In the genomic region with DNA sequence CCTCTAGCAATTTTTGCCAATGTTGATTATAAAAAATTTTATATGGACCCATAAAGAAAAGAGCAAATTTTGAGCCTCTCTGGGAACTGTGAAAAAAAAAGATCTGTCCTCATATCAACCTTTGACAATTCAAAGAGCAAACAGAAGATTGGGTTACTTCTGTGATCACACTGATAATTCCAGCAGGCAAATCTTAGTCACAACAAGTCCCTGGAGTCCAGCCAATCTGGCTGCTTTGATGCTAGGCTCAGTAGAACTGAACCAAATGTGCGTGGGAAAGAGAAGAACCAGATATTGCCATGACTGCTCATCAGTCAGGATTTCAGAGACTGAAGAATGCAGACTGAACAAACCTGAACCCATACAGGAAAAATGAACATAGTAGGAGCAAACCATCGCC, we compare ENCODE assay signal across 12 cellular contexts.
A peak's percentile ranks its signal among the peaks of the same experiment; 100 is the strongest.
DNase-seq lines count a peak whose midpoint lies in the region; ATAC-seq and TF ChIP-seq lines count a peak whose summit lies in the region.
"Had no signal": no experiment of that assay in that cellular context is flagged by ENCODE, and none has a peak within 500 bp of the region (broad histone marks: within the 10 kb centered on the region; RNA-seq: fewer than 3 reads in every experiment).

No MANE protein-coding gene starts in this region.

- no peak for TF ChIP-seq POLR2A in esophagus squamous epithelium (IDR thresholded peaks at IDR 0.05)

- no peaks in the 10 kb centered on the region for H3K36me3 ChIP-seq in esophagus squamous epithelium

- 29 to 43% methylated on average over 2 of the region's 2 CpGs for WGBS in esophagus squamous epithelium, 2 donors

- DNase-seq in DMS 273 (lab: John Stamatoyannopoulos, UW; ENCODE audit: unreplicated experiment) (peak; percentile 67), NCI-H226 (peak; percentile 4), epithelial cell of prostate (ENCODE audit: low read depth, low spot score) (peak; percentile 90), renal cortical epithelial cell (ENCODE audit: low read depth) (peak; percentile 79), esophagus squamous epithelium (lab: John Stamatoyannopoulos, UW) (no peak), NCI-H2081 (lab: John Stamatoyannopoulos, UW) (no peak)
- DNase-seq: activated naive CD4-positive, alpha-beta T cell; Calu3; midbrain; NCI-H526 treated with DMSO at 0.1 percent for 48 hours had no signal

- no peaks in the 10 kb centered on the region for H3K27me3 ChIP-seq in esophagus squamous epithelium

- no peaks in the 10 kb centered on the region for H3K9me3 ChIP-seq in esophagus squamous epithelium

- no peak for TF ChIP-seq CTCF in esophagus squamous epithelium (IDR thresholded peaks at IDR 0.05)

- ATAC-seq in HG02840 (IDR thresholded peaks at IDR 0.05; ENCODE audit: low FRiP score, unreplicated experiment) (no peak), GM21367 (IDR thresholded peaks at IDR 0.05; ENCODE audit: unreplicated experiment) (no peak)

- no peak overlapping the region for H3K4me3 ChIP-seq in esophagus squamous epithelium

- intact Hi-C loops in esophagus squamous epithelium (cut with DNase I): no loop called here

- H3K4me1 ChIP-seq in esophagus squamous epithelium: peaks cover 0 to 5% (median 0%) of the 10 kb centered on the region in 3 donors

- peak overlapping the region; percentile 48 for H3K27ac ChIP-seq in epithelial cell of prostate
- H3K27ac ChIP-seq in esophagus squamous epithelium: no peak overlapping the region

Comparison
In these comparisons a context has a peak if more than half of its experiments do, and no peak if none do; other contexts are left out.
1. DNase-seq: peak in DMS 273 (single experiment), NCI-H226 (single experiment), epithelial cell of prostate (single experiment) and renal cortical epithelial cell (single experiment); none in esophagus squamous epithelium (single experiment) and NCI-H2081 (0 of 2).